ENCODE assay signal across 11 cellular contexts in the genomic region with DNA sequence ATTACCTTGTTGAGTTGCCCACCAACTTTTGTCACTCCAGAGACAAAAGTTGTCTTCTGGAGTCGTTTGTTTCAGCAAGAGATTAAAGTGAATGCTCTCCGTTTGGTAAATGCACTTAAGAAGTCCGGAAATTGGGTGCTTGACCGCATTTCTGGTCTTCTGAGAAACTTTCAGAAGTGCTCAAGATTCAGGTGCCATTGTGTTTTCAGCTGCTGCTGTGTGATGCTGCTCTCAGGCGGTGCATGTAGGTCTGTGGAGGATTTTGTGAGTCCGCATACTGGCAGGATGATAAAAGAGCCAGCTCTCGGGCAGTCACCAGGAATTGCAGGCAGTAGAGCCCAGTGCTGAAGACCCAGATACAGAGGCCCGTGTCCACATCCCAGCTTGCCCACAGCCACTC.
"Had no signal": no experiment of that assay in that cellular context is flagged by ENCODE, and none has a peak within 500 bp of the region (broad histone marks: within the 10 kb centered on the region; RNA-seq: fewer than 3 reads in every experiment).

No MANE protein-coding gene starts in this region.

- H3K36me3 ChIP-seq: heart left ventricle, left ventricle myocardium inferior, pancreas, tibial nerve had no signal

- H3K27ac ChIP-seq: left ventricle myocardium inferior, pancreas, tibial nerve had no signal

- ATAC-seq: heart left ventricle, pancreas had no signal

- DNase-seq: activated CD4-positive, CD25-positive, alpha-beta regulatory T cell; activated naive CD4-positive, alpha-beta T cell; caudate nucleus; effector CD4-positive, alpha-beta T cell; heart left ventricle; islet precursor cell; left ventricle myocardium inferior; pancreas had no signal

- FAIRE-seq: frontal cortex, pancreas had no signal

- H3K27me3 ChIP-seq: heart left ventricle, pancreas, tibial nerve had no signal

- H3K9me3 ChIP-seq: heart left ventricle, left ventricle myocardium inferior, pancreas, tibial nerve had no signal

- H3K4me3 ChIP-seq: coronary artery, heart left ventricle, left ventricle myocardium inferior, pancreas, tibial nerve had no signal
